ENCODE assay signal across 2 cellular contexts in genomic region chr1:236102611-236103010, GRCh38.
TF ChIP-seq lines count a peak whose summit lies in the region.

No MANE protein-coding gene starts in this region.

TF ChIP-seq in GM23338, 12 proteins besides CTCF, POLR2A, EP300 and RAD21:
- TF ChIP-seq STAT1 (IDR thresholded peaks at IDR 0.05; ENCODE audit: unreplicated experiment) (no peak), EZH2phosphoT487 (IDR thresholded peaks at IDR 0.05; ENCODE audit: unreplicated experiment) (no peak), ZNF114 (CRISPR knock-in tag; IDR thresholded peaks at IDR 0.05) (no peak), EZH2 (IDR thresholded peaks at IDR 0.05; ENCODE audit: low read depth, unreplicated experiment) (no peak), REST (IDR thresholded peaks at IDR 0.05; ENCODE audit: unreplicated experiment) (no peak), POLR2AphosphoS5 (IDR thresholded peaks at IDR 0.05; ENCODE audit: low read depth) (no peak)

TF ChIP-seq in H1, 55 proteins besides CTCF, POLR2A, EP300 and RAD21:
- TF ChIP-seq ZNF274 (IDR thresholded peaks at IDR 0.05; ENCODE audit: borderline replicate concordance, extremely low read depth, low read length): no peak
- TF ChIP-seq EZH2 (IDR thresholded peaks at IDR 0.05; ENCODE audit: low read depth, low read length, severe bottlenecking): no peak
- TF ChIP-seq ASH2L (IDR thresholded peaks at IDR 0.05; ENCODE audit: low read length): no peak
- no peak for TF ChIP-seq PHF8 (conservative IDR thresholded peaks at IDR 0.05; ENCODE audit: low read depth, low read length)
- TF ChIP-seq TAF1 (IDR thresholded peaks at IDR 0.05; ENCODE audit: low read depth, low read length): no peak
- TF ChIP-seq EGR1 (IDR thresholded peaks at IDR 0.05; ENCODE audit: borderline replicate concordance, low read depth, low read length): no peak
- TF ChIP-seq NRF1 (IDR thresholded peaks at IDR 0.05; ENCODE audit: low read depth, low read length): no peak
- no peak for TF ChIP-seq RFX5 (IDR thresholded peaks at IDR 0.05; ENCODE audit: borderline replicate concordance, low read depth, low read length)
- TF ChIP-seq SIRT6 (IDR thresholded peaks at IDR 0.05; ENCODE audit: low read length): no peak
- no peak for TF ChIP-seq CBX5 (IDR thresholded peaks at IDR 0.05; ENCODE audit: low read depth, low read length)
